8 cellular contexts compared by ENCODE assay signal in genomic region chr14:74018704-74019407, GRCh38. TPM values are rescaled to one million over a fixed set of nuclear protein-coding genes. Genes with fewer than 3 reads are reported as not detected.
DNase-seq lines count a peak whose midpoint lies in the region; ATAC-seq and TF ChIP-seq lines count a peak whose summit lies in the region.

TSS of gene BBOF1 (plus strand) at chr14:74019349. CDS start at chr14:74019479, 130 bp downstream.
A gene with protein sequence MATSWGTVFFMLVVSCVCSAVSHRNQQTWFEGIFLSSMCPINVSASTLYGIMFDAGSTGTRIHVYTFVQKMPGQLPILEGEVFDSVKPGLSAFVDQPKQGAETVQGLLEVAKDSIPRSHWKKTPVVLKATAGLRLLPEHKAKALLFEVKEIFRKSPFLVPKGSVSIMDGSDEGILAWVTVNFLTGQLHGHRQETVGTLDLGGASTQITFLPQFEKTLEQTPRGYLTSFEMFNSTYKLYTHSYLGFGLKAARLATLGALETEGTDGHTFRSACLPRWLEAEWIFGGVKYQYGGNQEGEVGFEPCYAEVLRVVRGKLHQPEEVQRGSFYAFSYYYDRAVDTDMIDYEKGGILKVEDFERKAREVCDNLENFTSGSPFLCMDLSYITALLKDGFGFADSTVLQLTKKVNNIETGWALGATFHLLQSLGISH (minus strand): TSS chr14:74019288. CDS start chr14:73988102, 31,186 bp downstream.

- no peaks in the 10 kb centered on the region for H3K9me3 Mint-ChIP-seq in natural killer cell
- H3K9me3 Mint-ChIP-seq in stimulated activated naive B cell treated with anti-CD40 and anti-IgM and Interleukin-4, amounts not matched to agents 10 μg/mL and 1 μg/mL and 100 μg/mL, for 72 hours, result no peaks in the 10 kb centered on the region

- H3K4me3 ChIP-seq in fibroblast of lung (replicated peaks in 1 of 4; ENCODE audit: control extremely low read depth in 1 of 4, insufficient read depth in 1 of 4, low read depth in 3 of 4, low read length in 4 of 4), result peak within 1 kb of the TSS; percentile 85 to 97 (median 94)

- peak; percentile 81 for DNase-seq in DMS153 treated with DMSO at 0.1 percent for 48 hours (lab: John Stamatoyannopoulos, UW; ENCODE audit: unreplicated experiment)
- peak; percentile 88 for DNase-seq in KG1 (lab: John Stamatoyannopoulos, UW)
- DNase-seq in RKO (ENCODE audit: low spot score), result peak; percentile 86
- peak; percentile 69 to 81 for DNase-seq in activated T-helper 1 cell treated with anti-CD3 and anti-CD28 coated beads, Interleukin-2, amount 50 U/mL, for 16 hours (ENCODE audit: low read depth in 1 of 2, low spot score in 1 of 2)
- peak; percentile 82 to 86 for DNase-seq in fibroblast of lung (ENCODE audit: low read depth in 2 of 2)
- peak; percentile 83 for DNase-seq in natural killer cell
- peak; percentile 80 for DNase-seq in stimulated activated naive B cell treated with anti-CD40 and anti-IgM and Interleukin-4, amounts not matched to agents 10 μg/mL and 1 μg/mL and 100 μg/mL, for 72 hours

- peak within 1 kb of the TSS; percentile 88 to 91 for H3K27ac Mint-ChIP-seq in natural killer cell
- H3K27ac Mint-ChIP-seq in stimulated activated naive B cell treated with anti-CD40 and anti-IgM and Interleukin-4, amounts not matched to agents 10 μg/mL and 1 μg/mL and 100 μg/mL, for 72 hours, result peak within 1 kb of the TSS; percentile 95

- peak within 1 kb of the TSS; percentile 94 for H3K4me3 Mint-ChIP-seq in natural killer cell
- H3K4me3 Mint-ChIP-seq in stimulated activated naive B cell treated with anti-CD40 and anti-IgM and Interleukin-4, amounts not matched to agents 10 μg/mL and 1 μg/mL and 100 μg/mL, for 72 hours, result peak within 1 kb of the TSS; percentile 90 to 93

- peak within 1 kb of the TSS; percentile 88 for H2AFZ ChIP-seq in fibroblast of lung (ENCODE audit: low read length)

- peak within 1 kb of the TSS; percentile 100 for H3K27ac ChIP-seq in fibroblast of lung (ENCODE audit: insufficient read depth, low read length)

- no peaks in the 10 kb centered on the region for H3K27me3 ChIP-seq in fibroblast of lung (ENCODE audit: control insufficient read depth, insufficient read depth, low read length)

- intact Hi-C loops in natural killer cell (cut with micrococcal nuclease), result loop anchor here (2.0 to 10.0 kb wide), 4 partner anchors 66 to 528 kb away; partner anchors contain the start of genes ALDH6A1, COQ6, FAM161B and LIN52

- TF ChIP-seq CTCF in fibroblast of lung (conservative IDR thresholded peaks at IDR 0.05 in 1 of 2, IDR thresholded peaks at IDR 0.05 in 1 of 2; ENCODE audit: low read depth in 1 of 2, low read length in 2 of 2) (no peak), natural killer cell (IDR thresholded peaks at IDR 0.05) (no peak)

- H4K20me1 ChIP-seq in fibroblast of lung (ENCODE audit: control insufficient read depth, extremely low read depth, insufficient read depth, low read length), result no peaks in the 10 kb centered on the region

- H3K4me1 Mint-ChIP-seq in natural killer cell, result peaks cover 18 to 20% of the 10 kb centered on the region in 2 donors
- H3K4me1 Mint-ChIP-seq in stimulated activated naive B cell treated with anti-CD40 and anti-IgM and Interleukin-4, amounts not matched to agents 10 μg/mL and 1 μg/mL and 100 μg/mL, for 72 hours, result peaks cover 0 to 20% of the 10 kb centered on the region in 2 donors

- H3K36me3 Mint-ChIP-seq in natural killer cell, result no peaks in the 10 kb centered on the region
- no peaks in the 10 kb centered on the region for H3K36me3 Mint-ChIP-seq in stimulated activated naive B cell treated with anti-CD40 and anti-IgM and Interleukin-4, amounts not matched to agents 10 μg/mL and 1 μg/mL and 100 μg/mL, for 72 hours

- H3K27me3 Mint-ChIP-seq in natural killer cell (ENCODE audit: low read depth in 2 of 2), result no peaks in the 10 kb centered on the region
- no peaks in the 10 kb centered on the region for H3K27me3 Mint-ChIP-seq in stimulated activated naive B cell treated with anti-CD40 and anti-IgM and Interleukin-4, amounts not matched to agents 10 μg/mL and 1 μg/mL and 100 μg/mL, for 72 hours

- peak within 1 kb of the TSS; percentile 86 for H3K4me2 ChIP-seq in fibroblast of lung (ENCODE audit: extremely low read depth, insufficient read depth, low read length)

- peak within 1 kb of the TSS; percentile 99 for H3K9ac ChIP-seq in fibroblast of lung (ENCODE audit: insufficient read depth, low read length)

- peak; percentile 83 for ATAC-seq in GM21723 (IDR thresholded peaks at IDR 0.05; ENCODE audit: unreplicated experiment)
- ATAC-seq in natural killer cell, result peak; percentile 92 to 98 (median 95)
- ATAC-seq in stimulated activated naive B cell treated with anti-CD40 and anti-IgM and Interleukin-4, amounts not matched to agents 10 μg/mL and 1 μg/mL and 100 μg/mL, for 72 hours (replicated peaks), result peak; percentile 95 to 96

- no peaks in the 10 kb centered on the region for H3K4me1 ChIP-seq in fibroblast of lung (ENCODE audit: control insufficient read depth, extremely low read depth, insufficient read depth, low read length)

- no peaks in the 10 kb centered on the region for H3K9me3 ChIP-seq in fibroblast of lung (ENCODE audit: control insufficient read depth, insufficient read depth, low read depth, low read length)

- H3K79me2 ChIP-seq in fibroblast of lung (ENCODE audit: control insufficient read depth, insufficient read depth, low read length), result no peaks in the 10 kb centered on the region

- H3K36me3 ChIP-seq in fibroblast of lung (ENCODE audit: control insufficient read depth, insufficient read depth, low read length), result no peaks in the 10 kb centered on the region

RNA-seq across cellular contexts. Expression of gene BBOF1, which starts in this region (rescaled TPM):
- total RNA-seq in fibroblast of lung (3.8 and 4.4 TPM in 2 replicates), natural killer cell (1 to 10 TPM; 3.1 to 3.6 (median 3.2) TPM)
- polyA plus RNA-seq in fibroblast of lung, result 3.0 and 7.8 TPM in 2 replicates
- 3.1 and 7.5 TPM in 2 replicates for polyA plus RNA-seq in fibroblast of lung (2012)
- 0.12 TPM in 1 of 2 replicates, not detected in the other for polyA minus RNA-seq in fibroblast of lung (ENCODE audit: low replicate concordance)

RNA-seq across cellular contexts. Expression of the second gene that starts in this region (rescaled TPM):
- total RNA-seq in fibroblast of lung (6.7 and 9.6 TPM in 2 replicates), natural killer cell (10 to 100 TPM in 2 of 3 donors, 1 to 10 TPM in 1; 8.6 to 15.7 (median 13.0) TPM)
- polyA plus RNA-seq in fibroblast of lung, result 11.5 and 13.7 TPM in 2 replicates
- polyA plus RNA-seq in fibroblast of lung (2012), result 7.9 and 9.0 TPM in 2 replicates
- polyA minus RNA-seq in fibroblast of lung (ENCODE audit: low replicate concordance), result 4.7 and 8.2 TPM in 2 replicates

Comparison
In these comparisons a context has a peak if more than half of its experiments do, and no peak if none do; other contexts are left out.
1. Peak in every context shown above with its lines: DNase-seq, ATAC-seq, H3K4me3 ChIP-seq and H3K27ac ChIP-seq.